In genomic region chr22:50307891-50308596, GRCh38 we compare ENCODE assay signal across 9 cellular contexts. TPM values are rescaled to one million over a fixed set of nuclear protein-coding genes. Genes with fewer than 3 reads are reported as not detected.
A peak's percentile ranks its signal among the peaks of the same experiment; 100 is the strongest.
DNase-seq lines count a peak whose midpoint lies in the region; ATAC-seq, FAIRE-seq and TF ChIP-seq lines count a peak whose summit lies in the region.
"Had no signal": no experiment of that assay in that cellular context is flagged by ENCODE, and none has a peak within 500 bp of the region (broad histone marks: within the 10 kb centered on the region; RNA-seq: fewer than 3 reads in every experiment).

No MANE protein-coding gene starts in this region.

- no peak overlapping the region for H2AFZ ChIP-seq in PC-3 (ENCODE audit: low read length)

- CTCF ChIA-PET in PC-3 (lab: Charles Lee), result interaction anchor here (0.7 kb wide), 1 partner anchor 15 kb away, joined by 5 read pairs; no protein-coding TSS in a partner anchor

- no peak for TF ChIP-seq POLR2A in ovary (IDR thresholded peaks at IDR 0.05)

- WGBS in esophagus, 2 donors, result 33 to 54% methylated on average over 14 to 19 of the region's 19 CpGs
- WGBS in ovary, 3 donors, result 24 to 32% (median 26%) methylated on average over 14 to 19 of the region's 19 CpGs

- H3K4me2 ChIP-seq in PC-3 (ENCODE audit: low read length), result no peak overlapping the region

- H3K27ac ChIP-seq in esophagus (ENCODE audit: low read depth in 2 of 2, low read length in 1 of 2) (peak overlapping the region; percentile 81 to 83), ovary (peak overlapping the region; percentile 46 to 70), PC-3 (ENCODE audit: low read length) (no peak overlapping the region)
- H3K27ac ChIP-seq: neutrophil had no signal

- ATAC-seq in activated naive CD8-positive, alpha-beta T cell treated with anti-CD3 and anti-CD28 coated beads, Interleukin-2, amount 50 U/mL, for 24 hours, result no peak
- ATAC-seq in GM18498 (IDR thresholded peaks at IDR 0.05; ENCODE audit: unreplicated experiment), result no peak
- ATAC-seq in PC-3, result no peak

- H3K4me3 Mint-ChIP-seq in activated naive CD8-positive, alpha-beta T cell treated with anti-CD3 and anti-CD28 coated beads, Interleukin-2, amount 50 U/mL, for 24 hours, result no peak overlapping the region

- no peaks in the 10 kb centered on the region for H3K36me3 Mint-ChIP-seq in activated naive CD8-positive, alpha-beta T cell treated with anti-CD3 and anti-CD28 coated beads, Interleukin-2, amount 50 U/mL, for 24 hours (ENCODE audit: low read depth)

- H3K4me3 ChIP-seq in AG10803 (ENCODE audit: low read length) (peak overlapping the region; percentile 9), NT2/D1 (ENCODE audit: insufficient read length, low read depth) (no peak overlapping the region), esophagus (ENCODE audit: low read depth in 1 of 2, low read length in 2 of 2) (no peak overlapping the region), ovary (no peak overlapping the region), PC-3 (ENCODE audit: low read length) (no peak overlapping the region)

- H3K9me3 ChIP-seq in NT2/D1 (ENCODE audit: insufficient read depth, low read length), result no peaks in the 10 kb centered on the region
- no peaks in the 10 kb centered on the region for H3K9me3 ChIP-seq in esophagus (ENCODE audit: control insufficient read depth in 2 of 2, insufficient read depth in 1 of 2, low read depth in 1 of 2, low read length in 1 of 2)
- H3K9me3 ChIP-seq in ovary, result no peaks in the 10 kb centered on the region
- H3K9me3 ChIP-seq in PC-3 (ENCODE audit: low read length), result no peaks in the 10 kb centered on the region
- H3K9me3 ChIP-seq: neutrophil had no signal

- H3K9me2 ChIP-seq in PC-3 (replicated peaks; ENCODE audit: low read length), result no peaks in the 10 kb centered on the region

- H4K20me1 ChIP-seq in PC-3 (ENCODE audit: low read length), result 0 out of 2 replicates have a peak, but pooled peaks cover 4% of the 10 kb centered on the region

- no TSS peak for BruUV-seq in PC-3 (replicated peaks; lab: Mats Ljungman, UMichigan)

- H3K4me1 ChIP-seq in NT2/D1 (ENCODE audit: insufficient read depth, insufficient read length), result peaks cover 40% of the 10 kb centered on the region
- H3K4me1 ChIP-seq in esophagus (ENCODE audit: control insufficient read depth in 2 of 2, insufficient read depth in 2 of 2, low read length in 1 of 2), result peaks cover 16 to 27% of the 10 kb centered on the region in 2 donors
- H3K4me1 ChIP-seq in ovary (ENCODE audit: insufficient read depth), result peaks cover 33% of the 10 kb centered on the region
- peaks cover 27% of the 10 kb centered on the region for H3K4me1 ChIP-seq in PC-3 (ENCODE audit: insufficient read depth, low read length)

- peaks cover 6% of the 10 kb centered on the region for H3K27me3 Mint-ChIP-seq in activated naive CD8-positive, alpha-beta T cell treated with anti-CD3 and anti-CD28 coated beads, Interleukin-2, amount 50 U/mL, for 24 hours

- H3K79me2 ChIP-seq in PC-3 (ENCODE audit: low read length), result peaks cover 38% of the 10 kb centered on the region

- intact Hi-C loops in ovary (cut with DNase I) (no loop called here), PC-3 (cut with micrococcal nuclease) (no loop called here)

- DNase-seq in AG10803 (ENCODE audit: low read depth), result no peak
- no peak for DNase-seq in NT2/D1 (ENCODE audit: low read depth, low spot score)
- peak in 4 of 5 donors; percentile 53 to 74 (median 70) for DNase-seq in ovary
- no peak for DNase-seq in RCC 7860 (ENCODE audit: low spot score)
- DNase-seq in activated naive CD8-positive, alpha-beta T cell treated with anti-CD3 and anti-CD28 coated beads, Interleukin-2, amount 50 U/mL, for 24 hours, result no peak
- DNase-seq in PC-3, result no peak

- POLR2A ChIA-PET in PC-3 (lab: Charles Lee; ENCODE audit: unreplicated experiment), result interaction anchor here (1.4 kb wide), 1 partner anchor 26 kb away, joined by 6 read pairs; no protein-coding TSS in a partner anchor

- no peaks in the 10 kb centered on the region for H3K9me3 Mint-ChIP-seq in activated naive CD8-positive, alpha-beta T cell treated with anti-CD3 and anti-CD28 coated beads, Interleukin-2, amount 50 U/mL, for 24 hours

- H3K27ac Mint-ChIP-seq in activated naive CD8-positive, alpha-beta T cell treated with anti-CD3 and anti-CD28 coated beads, Interleukin-2, amount 50 U/mL, for 24 hours, result no peak overlapping the region

- H3K4me1 Mint-ChIP-seq in activated naive CD8-positive, alpha-beta T cell treated with anti-CD3 and anti-CD28 coated beads, Interleukin-2, amount 50 U/mL, for 24 hours, result peaks cover 13% of the 10 kb centered on the region

- H3K36me3 ChIP-seq in NT2/D1 (ENCODE audit: insufficient read depth, insufficient read length, low read length), result peaks cover 12% of the 10 kb centered on the region
- H3K36me3 ChIP-seq in esophagus (ENCODE audit: control insufficient read depth in 2 of 2, insufficient read depth in 2 of 2, low read length in 1 of 2), result peaks cover 0 to 5% of the 10 kb centered on the region in 2 donors
- H3K36me3 ChIP-seq in ovary, result no peaks in the 10 kb centered on the region
- H3K36me3 ChIP-seq in PC-3 (ENCODE audit: low read depth, low read length), result no peaks in the 10 kb centered on the region
- H3K36me3 ChIP-seq: neutrophil had no signal

- H3K27me3 ChIP-seq in NT2/D1 (ENCODE audit: insufficient read depth, insufficient read length) (no peaks in the 10 kb centered on the region), esophagus (ENCODE audit: control insufficient read depth in 1 of 2, insufficient read depth in 2 of 2, low read length in 2 of 2) (no peaks in the 10 kb centered on the region), ovary (no peaks in the 10 kb centered on the region), PC-3 (ENCODE audit: low read length) (no peaks in the 10 kb centered on the region)

- peak overlapping the region; percentile 32 for H3K9ac ChIP-seq in NT2/D1 (ENCODE audit: insufficient read length, low read depth)
- no peak overlapping the region for H3K9ac ChIP-seq in PC-3 (ENCODE audit: low read length)

- no peak for FAIRE-seq in RCC 7860 (lab: Jason Lieb, UNC)

- H3F3A ChIP-seq in PC-3 (ENCODE audit: low read length, unreplicated experiment), result peaks cover 3% of the 10 kb centered on the region

- TF ChIP-seq EP300 in ovary (IDR thresholded peaks at IDR 0.05), result no peak

- no peak for TF ChIP-seq CTCF in AG10803 (conservative IDR thresholded peaks at IDR 0.05; ENCODE audit: low read length)
- TF ChIP-seq CTCF in ovary (IDR thresholded peaks at IDR 0.05), result no peak
- TF ChIP-seq CTCF in PC-3 (conservative IDR thresholded peaks at IDR 0.05; ENCODE audit: low read depth, low read length), result no peak

RNA-seq across cellular contexts. Expression of gene PLXNB2, which starts 0.6 kb away (rescaled TPM):
- polyA plus RNA-seq in esophagus (100 to 1,000 TPM; 107 to 186 TPM), ovary (100 to 1,000 TPM in 1 of 2 donors, 10 to 100 TPM in 1; 26.5 to 135 TPM)
- total RNA-seq in ovary (100 to 1,000 TPM; 121 to 274 (median 229) TPM), PC-3 (2014; rRNA removed) (68.2 and 82.9 TPM in 2 replicates)

RNA-seq across cellular contexts. Expression of gene DENND6B, which starts 18.8 kb away (rescaled TPM):
- polyA plus RNA-seq in esophagus, result 1 to 10 TPM; 2.4 to 6.8 TPM
- 10 to 100 TPM in 2 of 7 donors, 1 to 10 TPM in 5; 2.6 to 17.3 (median 7.4) TPM for total RNA-seq in ovary
- 1 to 10 TPM in 1 of 2 donors, under 1 TPM in 1; 0.38 to 5.6 TPM for polyA plus RNA-seq in ovary
- 1.1 and 1.7 TPM in 2 replicates for total RNA-seq in PC-3 (2014; rRNA removed)

RNA-seq across cellular contexts. Expression of gene PPP6R2, which starts 35.1 kb away (rescaled TPM):
- 10 to 100 TPM; 30.2 to 38.2 TPM for polyA plus RNA-seq in esophagus
- total RNA-seq in ovary, result 10 to 100 TPM; 30.1 to 52.9 (median 37.8) TPM
- polyA plus RNA-seq in ovary, result 10 to 100 TPM in 1 of 2 donors, 1 to 10 TPM in 1; 8.2 to 33.4 TPM
- 46.2 and 54.0 TPM in 2 replicates for total RNA-seq in PC-3 (2014; rRNA removed)

RNA-seq across cellular contexts. Expression of gene MAPK11, which starts 37.9 kb away (rescaled TPM):
- polyA plus RNA-seq in esophagus (1 to 10 TPM; 5.4 to 6.1 TPM), ovary (10 to 100 TPM in 1 of 2 donors, under 1 TPM in 1; 0.92 to 13.0 TPM)
- total RNA-seq in ovary (10 to 100 TPM in 4 of 7 donors, 1 to 10 TPM in 3; 2.0 to 31.6 (median 12.0) TPM), PC-3 (2014; rRNA removed) (7.0 and 7.6 TPM in 2 replicates)

RNA-seq across cellular contexts. Expression of gene MAPK12, which starts 46.6 kb away (rescaled TPM):
- polyA plus RNA-seq in esophagus (1 to 10 TPM; 3.0 to 3.4 TPM), ovary (10 to 100 TPM in 1 of 2 donors, under 1 TPM in 1; 0.87 to 26.5 TPM)
- total RNA-seq in ovary (10 to 100 TPM in 6 of 7 donors, 1 to 10 TPM in 1; 7.9 to 35.3 (median 23.3) TPM), PC-3 (2014; rRNA removed) (22.4 and 22.5 TPM in 2 replicates)

Comparison
In these comparisons a context has a peak if more than half of its experiments do, and no peak if none do; other contexts are left out.
1. DNase-seq: peak in ovary (4 of 5); none in AG10803 (single experiment), NT2/D1 (single experiment), RCC 7860 (single experiment), activated naive CD8-positive, alpha-beta T cell treated with anti-CD3 and anti-CD28 coated beads, Interleukin-2, amount 50 U/mL, for 24 hours (single experiment) and PC-3 (single experiment).